In genomic region chr7:151858456-151858855, GRCh38 we compare ENCODE assay signal across 20 cellular contexts. TPM values are rescaled to one million over a fixed set of nuclear protein-coding genes. Genes with fewer than 3 reads are reported as not detected.
DNase-seq lines count a peak whose midpoint lies in the region; ATAC-seq, FAIRE-seq and TF ChIP-seq lines count a peak whose summit lies in the region.
"Had no signal": no experiment of that assay in that cellular context is flagged by ENCODE, and none has a peak within 500 bp of the region (broad histone marks: within the 10 kb centered on the region; RNA-seq: fewer than 3 reads in every experiment).

No MANE protein-coding gene starts in this region.

- no peaks in the 10 kb centered on the region for H3K9me3 ChIP-seq in kidney (ENCODE audit: control insufficient read depth in 1 of 2, low read length in 2 of 2)
- H3K9me3 ChIP-seq in upper lobe of right lung: no peaks in the 10 kb centered on the region

- peak; percentile 55 for DNase-seq in chondrocyte (ENCODE audit: low spot score)
- peak; percentile 28 for DNase-seq in kidney
- DNase-seq in posterior vena cava (ENCODE audit: low spot score): peak; percentile 78
- peak; percentile 11 for DNase-seq in upper lobe of right lung
- no peak for DNase-seq in foreskin keratinocyte
- no peak for DNase-seq in EL
- DNase-seq: C1 segment of cervical spinal cord; Calu3; CD4-positive, alpha-beta memory T cell; COR-L47; DMS53; DMS79 treated with DMSO at 0.1 percent for 48 hours; GM23248; H7; HCEC 1CT had no signal

- H3K27me3 Mint-ChIP-seq in chondrocyte (ENCODE audit: low read depth): peaks cover 25% of the 10 kb centered on the region
- H3K27me3 Mint-ChIP-seq: CD4-positive, alpha-beta memory T cell had no signal

- ATAC-seq in upper lobe of right lung: no peak
- ATAC-seq in GM21360 (IDR thresholded peaks at IDR 0.05; ENCODE audit: unreplicated experiment): no peak
- no peak for ATAC-seq in foreskin keratinocyte
- ATAC-seq in HG03175 (IDR thresholded peaks at IDR 0.05; ENCODE audit: unreplicated experiment): no peak

- H3K4me3 Mint-ChIP-seq in chondrocyte (ENCODE audit: unreplicated experiment): no peak overlapping the region
- H3K4me3 Mint-ChIP-seq: CD4-positive, alpha-beta memory T cell had no signal

- FAIRE-seq in kidney (lab: Jason Lieb, UNC): no peak
- FAIRE-seq: G401.6, GM12892, H1 had no signal

- H3K36me3 ChIP-seq in kidney (ENCODE audit: control insufficient read depth in 1 of 2, insufficient read depth in 2 of 2, low read length in 2 of 2) (no peaks in the 10 kb centered on the region), upper lobe of right lung (no peaks in the 10 kb centered on the region)

- no peaks in the 10 kb centered on the region for H3K9me3 Mint-ChIP-seq in chondrocyte (ENCODE audit: low read depth)
- H3K9me3 Mint-ChIP-seq: CD4-positive, alpha-beta memory T cell had no signal

- TF ChIP-seq CTCF in chondrocyte (IDR thresholded peaks at IDR 0.05): no peak
- no peak for TF ChIP-seq CTCF in kidney (IDR thresholded peaks at IDR 0.05; ENCODE audit: borderline replicate concordance, extremely low read depth, insufficient read depth)
- no peak for TF ChIP-seq CTCF in upper lobe of right lung (IDR thresholded peaks at IDR 0.05)
- TF ChIP-seq CTCF in foreskin keratinocyte (conservative IDR thresholded peaks at IDR 0.05): no peak

- H3K9ac ChIP-seq in kidney (ENCODE audit: low read length in 2 of 2): no peak overlapping the region
- H3K9ac ChIP-seq: GM23248 had no signal

- no peak overlapping the region for H3K27ac Mint-ChIP-seq in chondrocyte (ENCODE audit: unreplicated experiment)

- H3K4me3 ChIP-seq in kidney (ENCODE audit: low read length in 2 of 2) (no peak overlapping the region), upper lobe of right lung (no peak overlapping the region)
- H3K4me3 ChIP-seq: GM23248 had no signal

- intact Hi-C loops in kidney (cut with DNase I): no loop called here
- intact Hi-C loops in posterior vena cava (cut with DNase I): no loop called here
- intact Hi-C loops in upper lobe of right lung (cut with DNase I): no loop called here

- H3K4me1 ChIP-seq in kidney (ENCODE audit: control insufficient read depth in 1 of 2, insufficient read depth in 1 of 2, low read depth in 1 of 2, low read length in 2 of 2) (peaks cover 0 to 4% of the 10 kb centered on the region in 2 donors), upper lobe of right lung (peaks cover 7% of the 10 kb centered on the region), foreskin keratinocyte (no peaks in the 10 kb centered on the region)

- H3K36me3 Mint-ChIP-seq in chondrocyte (ENCODE audit: low read depth): no peaks in the 10 kb centered on the region
- H3K36me3 Mint-ChIP-seq: CD4-positive, alpha-beta memory T cell had no signal

- H3K27ac ChIP-seq in kidney (ENCODE audit: low read depth in 2 of 2, low read length in 2 of 2): no peak overlapping the region
- no peak overlapping the region for H3K27ac ChIP-seq in upper lobe of right lung
- H3K27ac ChIP-seq in foreskin keratinocyte: no peak overlapping the region
- H3K27ac ChIP-seq: GM23248 had no signal

- no peaks in the 10 kb centered on the region for H3K4me1 Mint-ChIP-seq in chondrocyte (ENCODE audit: low read depth)

- no peaks in the 10 kb centered on the region for H3K27me3 ChIP-seq in upper lobe of right lung
- no peaks in the 10 kb centered on the region for H3K27me3 ChIP-seq in foreskin keratinocyte

RNA-seq across cellular contexts. Expression of gene PRKAG2, which starts 18.5 kb away (rescaled TPM):
- total RNA-seq in chondrocyte (16.1 to 35.4 TPM (median 33.6 TPM) in 3 replicates), kidney (40.7 TPM), posterior vena cava (10 to 100 TPM; 91.8 to 94.2 TPM), upper lobe of right lung (35.6 TPM), foreskin keratinocyte (27.1 and 31.6 TPM in 2 replicates)
- polyA plus RNA-seq in kidney (ENCODE audit: insufficient read depth, low read depth, low replicate concordance) (40.9 TPM), foreskin keratinocyte (18.4 and 22.3 TPM in 2 replicates)

Comparison
In these comparisons a context has a peak if more than half of its experiments do, and no peak if none do; other contexts are left out.
1. DNase-seq: peak in chondrocyte (single experiment), kidney (single experiment), posterior vena cava (single experiment) and upper lobe of right lung (single experiment); none in foreskin keratinocyte (0 of 2) and EL (single experiment).